In genomic region chr14:92198804-92199203, GRCh38 we compare ENCODE assay signal across 36 cellular contexts.
"Had no signal": no experiment of that assay in that cellular context is flagged by ENCODE, and none has a peak within 500 bp of the region (broad histone marks: within the 10 kb centered on the region; RNA-seq: fewer than 3 reads in every experiment).

No MANE protein-coding gene starts in this region.

- FAIRE-seq: astrocyte, bronchial epithelial cell, endometrium, endothelial cell of umbilical vein, TTC549 had no signal

- H3K36me3 Mint-ChIP-seq: activated naive CD8-positive, alpha-beta T cell had no signal

- H3K9me3 Mint-ChIP-seq: activated B cell treated with CpG ODN at 0.5 μM for 24 hours; activated CD8-positive, alpha-beta T cell treated with anti-CD3 and anti-CD28 coated beads for 36 hours; activated T-cell treated with anti-CD3 and anti-CD28 coated beads, Interleukin-2, amount 50 U/mL, for 4 hours; activated T-helper 17 cell treated with anti-CD3 and anti-CD28 coated beads, Interleukin-2, amount 50 U/mL, for 72 hours; central memory CD8-positive, alpha-beta T cell; dendritic cell treated with granulocyte-macrophage colony-stimulating factor and Interleukin-4, amounts not matched to agents 40 ng/mL and 50 ng/mL, for 4 days; effector memory CD8-positive, alpha-beta T cell had no signal

- H3K27ac Mint-ChIP-seq: activated B cell treated with CpG ODN at 0.5 μM for 24 hours; activated CD8-positive, alpha-beta T cell treated with anti-CD3 and anti-CD28 coated beads for 36 hours; activated naive CD8-positive, alpha-beta T cell; activated T-helper 17 cell treated with anti-CD3 and anti-CD28 coated beads, Interleukin-2, amount 50 U/mL, for 72 hours; dendritic cell treated with granulocyte-macrophage colony-stimulating factor and Interleukin-4, amounts not matched to agents 40 ng/mL and 50 ng/mL, for 4 days; effector memory CD8-positive, alpha-beta T cell had no signal

- H3K4me3 Mint-ChIP-seq: activated B cell treated with CpG ODN at 0.5 μM for 24 hours; activated CD8-positive, alpha-beta T cell treated with anti-CD3 and anti-CD28 coated beads for 36 hours; activated naive CD8-positive, alpha-beta T cell; activated T-cell treated with anti-CD3 and anti-CD28 coated beads, Interleukin-2, amount 50 U/mL, for 4 hours; activated T-helper 17 cell treated with anti-CD3 and anti-CD28 coated beads, Interleukin-2, amount 50 U/mL, for 72 hours; central memory CD8-positive, alpha-beta T cell; dendritic cell treated with granulocyte-macrophage colony-stimulating factor and Interleukin-4, amounts not matched to agents 40 ng/mL and 50 ng/mL, for 4 days; effector memory CD8-positive, alpha-beta T cell had no signal

- H3K9me3 ChIP-seq: esophagus squamous epithelium, gastroesophageal sphincter had no signal

- ATAC-seq: activated CD4-positive, CD25-positive, alpha-beta regulatory T cell treated with anti-CD3 and anti-CD28 coated beads, Interleukin-2, amount 50 U/mL, for 24 hours; activated CD8-positive, alpha-beta T cell treated with anti-CD3 and anti-CD28 coated beads for 36 hours; activated T-cell treated with anti-CD3 and anti-CD28 coated beads, Interleukin-2, amount 50 U/mL, for 4 hours; activated T-helper 17 cell treated with anti-CD3 and anti-CD28 coated beads, Interleukin-2, amount 50 U/mL, for 72 hours; effector memory CD8-positive, alpha-beta T cell; gastroesophageal sphincter had no signal

- DNase-seq: activated B cell treated with CpG ODN at 0.5 μM for 24 hours; activated CD4-positive, alpha-beta T cell treated with anti-CD3 and anti-CD28 coated beads for 48 hours; activated CD4-positive, alpha-beta T cell treated with anti-CD3 and anti-CD28 coated beads, Interleukin-2, amount 50 U/mL, for 1 hour; activated CD4-positive, alpha-beta T cell treated with anti-CD3 and anti-CD28 coated beads, Interleukin-2, amount 50 U/mL, for 48 hours; activated CD8-positive, alpha-beta memory T cell treated with anti-CD3 and anti-CD28 coated beads for 24 hours; activated CD8-positive, alpha-beta T cell treated with anti-CD3 and anti-CD28 coated beads for 36 hours; activated effector memory CD4-positive, alpha-beta T cell treated with Interleukin-2 at 50 U/mL for 16 hours; activated gamma-delta T cell treated with Interleukin-2 at 50 U/mL for 16 hours; activated naive CD4-positive, alpha-beta T cell treated with anti-CD3 and anti-CD28 coated beads, Interleukin-2, amount 50 U/mL, for 16 hours; activated naive CD4-positive, alpha-beta T cell treated with Interleukin-2 at 50 U/mL for 16 hours; activated T-cell treated with anti-CD3 and anti-CD28 coated beads, Interleukin-2, amount 50 U/mL, for 4 hours; amniotic stem cell; anterior cingulate cortex; brain microvascular endothelial cell; dorsolateral prefrontal cortex; effector CD4-positive, alpha-beta T cell; effector memory CD8-positive, alpha-beta T cell; esophagus squamous epithelium; foreskin melanocyte; head of caudate nucleus; hippocampal formation; T-helper 2 cell had no signal

- H3K27ac ChIP-seq: brain microvascular endothelial cell, coronary artery, dorsolateral prefrontal cortex, epithelial cell of prostate, esophagus squamous epithelium, gastroesophageal sphincter, VCaP had no signal

- H3K4me3 ChIP-seq: coronary artery, dorsolateral prefrontal cortex, esophagus squamous epithelium, gastroesophageal sphincter had no signal

- H3K4me1 Mint-ChIP-seq: activated B cell treated with CpG ODN at 0.5 μM for 24 hours; activated T-helper 17 cell treated with anti-CD3 and anti-CD28 coated beads, Interleukin-2, amount 50 U/mL, for 72 hours; central memory CD8-positive, alpha-beta T cell had no signal

- H3K36me3 ChIP-seq: brain microvascular endothelial cell, esophagus squamous epithelium, gastroesophageal sphincter had no signal

- H3K4me1 ChIP-seq: esophagus squamous epithelium, gastroesophageal sphincter had no signal
